1 cellular context compared by ENCODE assay signal in the genomic region with DNA sequence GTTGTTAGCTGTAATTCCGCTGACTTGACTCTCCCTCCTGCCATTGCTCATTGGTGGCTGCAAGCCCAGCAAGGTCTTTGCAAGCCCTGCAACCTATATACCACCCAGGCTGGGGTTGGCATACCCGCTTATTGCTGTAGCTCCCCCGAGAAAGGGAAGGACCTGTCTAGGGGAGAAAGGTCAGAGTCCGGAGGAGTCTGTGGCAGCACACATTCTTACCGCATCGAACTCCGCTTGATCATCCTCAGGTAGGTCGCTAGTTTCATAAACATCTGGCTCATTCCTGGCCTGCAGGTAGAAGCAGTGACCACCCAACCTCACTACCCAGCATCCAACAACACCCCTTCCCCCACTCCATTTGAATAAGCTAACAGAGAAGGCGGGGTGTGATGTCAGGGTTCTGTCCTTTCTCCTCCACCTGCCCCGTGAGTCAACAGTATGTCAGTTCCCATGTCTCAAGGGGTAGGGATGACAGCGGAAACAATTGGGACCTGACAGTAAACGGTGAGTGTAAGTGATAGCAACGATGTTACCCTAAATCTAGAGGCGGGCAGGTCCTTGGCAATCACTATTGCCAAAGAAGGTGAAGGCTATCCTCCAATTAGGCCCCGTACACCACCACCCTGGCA.
TF ChIP-seq lines count a peak whose summit lies in the region.

No MANE protein-coding gene starts in this region.

TF ChIP-seq in HepG2, 621 proteins besides CTCF, POLR2A, EP300 and RAD21:
- TF ChIP-seq, protein P1, sequence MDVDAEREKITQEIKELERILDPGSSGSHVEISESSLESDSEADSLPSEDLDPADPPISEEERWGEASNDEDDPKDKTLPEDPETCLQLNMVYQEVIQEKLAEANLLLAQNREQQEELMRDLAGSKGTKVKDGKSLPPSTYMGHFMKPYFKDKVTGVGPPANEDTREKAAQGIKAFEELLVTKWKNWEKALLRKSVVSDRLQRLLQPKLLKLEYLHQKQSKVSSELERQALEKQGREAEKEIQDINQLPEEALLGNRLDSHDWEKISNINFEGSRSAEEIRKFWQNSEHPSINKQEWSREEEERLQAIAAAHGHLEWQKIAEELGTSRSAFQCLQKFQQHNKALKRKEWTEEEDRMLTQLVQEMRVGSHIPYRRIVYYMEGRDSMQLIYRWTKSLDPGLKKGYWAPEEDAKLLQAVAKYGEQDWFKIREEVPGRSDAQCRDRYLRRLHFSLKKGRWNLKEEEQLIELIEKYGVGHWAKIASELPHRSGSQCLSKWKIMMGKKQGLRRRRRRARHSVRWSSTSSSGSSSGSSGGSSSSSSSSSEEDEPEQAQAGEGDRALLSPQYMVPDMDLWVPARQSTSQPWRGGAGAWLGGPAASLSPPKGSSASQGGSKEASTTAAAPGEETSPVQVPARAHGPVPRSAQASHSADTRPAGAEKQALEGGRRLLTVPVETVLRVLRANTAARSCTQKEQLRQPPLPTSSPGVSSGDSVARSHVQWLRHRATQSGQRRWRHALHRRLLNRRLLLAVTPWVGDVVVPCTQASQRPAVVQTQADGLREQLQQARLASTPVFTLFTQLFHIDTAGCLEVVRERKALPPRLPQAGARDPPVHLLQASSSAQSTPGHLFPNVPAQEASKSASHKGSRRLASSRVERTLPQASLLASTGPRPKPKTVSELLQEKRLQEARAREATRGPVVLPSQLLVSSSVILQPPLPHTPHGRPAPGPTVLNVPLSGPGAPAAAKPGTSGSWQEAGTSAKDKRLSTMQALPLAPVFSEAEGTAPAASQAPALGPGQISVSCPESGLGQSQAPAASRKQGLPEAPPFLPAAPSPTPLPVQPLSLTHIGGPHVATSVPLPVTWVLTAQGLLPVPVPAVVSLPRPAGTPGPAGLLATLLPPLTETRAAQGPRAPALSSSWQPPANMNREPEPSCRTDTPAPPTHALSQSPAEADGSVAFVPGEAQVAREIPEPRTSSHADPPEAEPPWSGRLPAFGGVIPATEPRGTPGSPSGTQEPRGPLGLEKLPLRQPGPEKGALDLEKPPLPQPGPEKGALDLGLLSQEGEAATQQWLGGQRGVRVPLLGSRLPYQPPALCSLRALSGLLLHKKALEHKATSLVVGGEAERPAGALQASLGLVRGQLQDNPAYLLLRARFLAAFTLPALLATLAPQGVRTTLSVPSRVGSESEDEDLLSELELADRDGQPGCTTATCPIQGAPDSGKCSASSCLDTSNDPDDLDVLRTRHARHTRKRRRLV (CRISPR knock-in tag; IDR thresholded peaks at IDR 0.05) = peak; percentile 41; the same call in 1 of the 2 replicates
- TF ChIP-seq ZSCAN9 (CRISPR knock-in tag; IDR thresholded peaks at IDR 0.05; ENCODE audit: borderline replicate concordance) (0 out of 2 replicates have a peak, but pooled peaks have one; percentile 10), MYC (CRISPR knock-in tag; IDR thresholded peaks at IDR 0.05; ENCODE audit: borderline replicate concordance) (0 out of 2 replicates have a peak, but pooled peaks have one; percentile 20), SAP130 (CRISPR knock-in tag; IDR thresholded peaks at IDR 0.05; ENCODE audit: low read depth) (peak; percentile 68), SETDB1 (CRISPR knock-in tag; IDR thresholded peaks at IDR 0.05; ENCODE audit: borderline replicate concordance) (no peak), FOXA1 (IDR thresholded peaks at IDR 0.05) (no peak), FOXA1 (CRISPR knock-in tag; IDR thresholded peaks at IDR 0.05) (peak; percentile 41; the same call in 1 of the 2 replicates), ZNF143 (CRISPR knock-in tag; IDR thresholded peaks at IDR 0.05) (peak; percentile 33; the same call in 1 of the 2 replicates), FOXA3 (CRISPR knock-in tag; IDR thresholded peaks at IDR 0.05) (peak; percentile 35; the same call in 1 of the 2 replicates), U2AF2 (IDR thresholded peaks at IDR 0.05; ENCODE audit: low read depth, low read length) (0 out of 2 replicates have a peak, but pooled peaks have one; percentile 29), TEAD3 (CRISPR knock-in tag; optimal IDR thresholded peaks at IDR 0.05; ENCODE audit: borderline replicate concordance) (peak; percentile 28), TGIF2 (CRISPR knock-in tag; IDR thresholded peaks at IDR 0.05) (peak; percentile 40; the same call in 1 of the 2 replicates), ZBTB38 (CRISPR knock-in tag; IDR thresholded peaks at IDR 0.05) (0 out of 2 replicates have a peak, but pooled peaks have one; percentile 19), SALL2 (CRISPR knock-in tag; IDR thresholded peaks at IDR 0.05) (0 out of 2 replicates have a peak, but pooled peaks have one; percentile 33), ZNF629 (CRISPR knock-in tag; conservative IDR thresholded peaks at IDR 0.05) (no peak), FOSL2 (CRISPR knock-in tag; IDR thresholded peaks at IDR 0.05) (peak; percentile 39; the same call in 1 of the 2 replicates), SIN3A (IDR thresholded peaks at IDR 0.05; ENCODE audit: borderline replicate concordance, low read depth, low read length) (0 out of 2 replicates have a peak, but pooled peaks have one; percentile 50), ZSCAN25 (CRISPR knock-in tag; IDR thresholded peaks at IDR 0.05) (no peak), ZNF350 (CRISPR knock-in tag; IDR thresholded peaks at IDR 0.05; ENCODE audit: borderline replicate concordance, low read depth) (peak; percentile 15; the same call in 1 of the 2 replicates), ZNF484 (CRISPR knock-in tag; IDR thresholded peaks at IDR 0.05; ENCODE audit: borderline replicate concordance, low read depth) (no peak), NR2C2 (CRISPR knock-in tag; IDR thresholded peaks at IDR 0.05; ENCODE audit: borderline replicate concordance) (no peak), ETV6 (CRISPR knock-in tag; conservative IDR thresholded peaks at IDR 0.05) (no peak), CREB1 (IDR thresholded peaks at IDR 0.05) (0 out of 2 replicates have a peak, but pooled peaks have one; percentile 12), CREB1 (CRISPR knock-in tag; IDR thresholded peaks at IDR 0.05) (no peak), SRSF1 (optimal IDR thresholded peaks at IDR 0.05; ENCODE audit: low read depth, low read length) (no peak)
- TF ChIP-seq, protein P2, sequence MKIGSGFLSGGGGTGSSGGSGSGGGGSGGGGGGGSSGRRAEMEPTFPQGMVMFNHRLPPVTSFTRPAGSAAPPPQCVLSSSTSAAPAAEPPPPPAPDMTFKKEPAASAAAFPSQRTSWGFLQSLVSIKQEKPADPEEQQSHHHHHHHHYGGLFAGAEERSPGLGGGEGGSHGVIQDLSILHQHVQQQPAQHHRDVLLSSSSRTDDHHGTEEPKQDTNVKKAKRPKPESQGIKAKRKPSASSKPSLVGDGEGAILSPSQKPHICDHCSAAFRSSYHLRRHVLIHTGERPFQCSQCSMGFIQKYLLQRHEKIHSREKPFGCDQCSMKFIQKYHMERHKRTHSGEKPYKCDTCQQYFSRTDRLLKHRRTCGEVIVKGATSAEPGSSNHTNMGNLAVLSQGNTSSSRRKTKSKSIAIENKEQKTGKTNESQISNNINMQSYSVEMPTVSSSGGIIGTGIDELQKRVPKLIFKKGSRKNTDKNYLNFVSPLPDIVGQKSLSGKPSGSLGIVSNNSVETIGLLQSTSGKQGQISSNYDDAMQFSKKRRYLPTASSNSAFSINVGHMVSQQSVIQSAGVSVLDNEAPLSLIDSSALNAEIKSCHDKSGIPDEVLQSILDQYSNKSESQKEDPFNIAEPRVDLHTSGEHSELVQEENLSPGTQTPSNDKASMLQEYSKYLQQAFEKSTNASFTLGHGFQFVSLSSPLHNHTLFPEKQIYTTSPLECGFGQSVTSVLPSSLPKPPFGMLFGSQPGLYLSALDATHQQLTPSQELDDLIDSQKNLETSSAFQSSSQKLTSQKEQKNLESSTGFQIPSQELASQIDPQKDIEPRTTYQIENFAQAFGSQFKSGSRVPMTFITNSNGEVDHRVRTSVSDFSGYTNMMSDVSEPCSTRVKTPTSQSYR (CRISPR knock-in tag; IDR thresholded peaks at IDR 0.05; ENCODE audit: borderline replicate concordance) = peak; percentile 84
- TF ChIP-seq, protein P3, sequence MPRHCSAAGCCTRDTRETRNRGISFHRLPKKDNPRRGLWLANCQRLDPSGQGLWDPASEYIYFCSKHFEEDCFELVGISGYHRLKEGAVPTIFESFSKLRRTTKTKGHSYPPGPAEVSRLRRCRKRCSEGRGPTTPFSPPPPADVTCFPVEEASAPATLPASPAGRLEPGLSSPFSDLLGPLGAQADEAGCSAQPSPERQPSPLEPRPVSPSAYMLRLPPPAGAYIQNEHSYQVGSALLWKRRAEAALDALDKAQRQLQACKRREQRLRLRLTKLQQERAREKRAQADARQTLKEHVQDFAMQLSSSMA (CRISPR knock-in tag; IDR thresholded peaks at IDR 0.05) = 0 out of 2 replicates have a peak, but pooled peaks have one; percentile 20
- TF ChIP-seq, protein P4, sequence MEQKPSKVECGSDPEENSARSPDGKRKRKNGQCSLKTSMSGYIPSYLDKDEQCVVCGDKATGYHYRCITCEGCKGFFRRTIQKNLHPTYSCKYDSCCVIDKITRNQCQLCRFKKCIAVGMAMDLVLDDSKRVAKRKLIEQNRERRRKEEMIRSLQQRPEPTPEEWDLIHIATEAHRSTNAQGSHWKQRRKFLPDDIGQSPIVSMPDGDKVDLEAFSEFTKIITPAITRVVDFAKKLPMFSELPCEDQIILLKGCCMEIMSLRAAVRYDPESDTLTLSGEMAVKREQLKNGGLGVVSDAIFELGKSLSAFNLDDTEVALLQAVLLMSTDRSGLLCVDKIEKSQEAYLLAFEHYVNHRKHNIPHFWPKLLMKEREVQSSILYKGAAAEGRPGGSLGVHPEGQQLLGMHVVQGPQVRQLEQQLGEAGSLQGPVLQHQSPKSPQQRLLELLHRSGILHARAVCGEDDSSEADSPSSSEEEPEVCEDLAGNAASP (CRISPR knock-in tag; IDR thresholded peaks at IDR 0.05; ENCODE audit: borderline replicate concordance) = no peak
- TF ChIP-seq, protein P5, sequence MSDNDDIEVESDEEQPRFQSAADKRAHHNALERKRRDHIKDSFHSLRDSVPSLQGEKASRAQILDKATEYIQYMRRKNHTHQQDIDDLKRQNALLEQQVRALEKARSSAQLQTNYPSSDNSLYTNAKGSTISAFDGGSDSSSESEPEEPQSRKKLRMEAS (IDR thresholded peaks at IDR 0.05) = 0 out of 2 replicates have a peak, but pooled peaks have one; percentile 15
- TF ChIP-seq, protein P6, sequence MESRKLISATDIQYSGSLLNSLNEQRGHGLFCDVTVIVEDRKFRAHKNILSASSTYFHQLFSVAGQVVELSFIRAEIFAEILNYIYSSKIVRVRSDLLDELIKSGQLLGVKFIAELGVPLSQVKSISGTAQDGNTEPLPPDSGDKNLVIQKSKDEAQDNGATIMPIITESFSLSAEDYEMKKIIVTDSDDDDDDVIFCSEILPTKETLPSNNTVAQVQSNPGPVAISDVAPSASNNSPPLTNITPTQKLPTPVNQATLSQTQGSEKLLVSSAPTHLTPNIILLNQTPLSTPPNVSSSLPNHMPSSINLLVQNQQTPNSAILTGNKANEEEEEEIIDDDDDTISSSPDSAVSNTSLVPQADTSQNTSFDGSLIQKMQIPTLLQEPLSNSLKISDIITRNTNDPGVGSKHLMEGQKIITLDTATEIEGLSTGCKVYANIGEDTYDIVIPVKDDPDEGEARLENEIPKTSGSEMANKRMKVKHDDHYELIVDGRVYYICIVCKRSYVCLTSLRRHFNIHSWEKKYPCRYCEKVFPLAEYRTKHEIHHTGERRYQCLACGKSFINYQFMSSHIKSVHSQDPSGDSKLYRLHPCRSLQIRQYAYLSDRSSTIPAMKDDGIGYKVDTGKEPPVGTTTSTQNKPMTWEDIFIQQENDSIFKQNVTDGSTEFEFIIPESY (CRISPR knock-in tag; IDR thresholded peaks at IDR 0.05) = peak; percentile 64
- TF ChIP-seq, protein P7, sequence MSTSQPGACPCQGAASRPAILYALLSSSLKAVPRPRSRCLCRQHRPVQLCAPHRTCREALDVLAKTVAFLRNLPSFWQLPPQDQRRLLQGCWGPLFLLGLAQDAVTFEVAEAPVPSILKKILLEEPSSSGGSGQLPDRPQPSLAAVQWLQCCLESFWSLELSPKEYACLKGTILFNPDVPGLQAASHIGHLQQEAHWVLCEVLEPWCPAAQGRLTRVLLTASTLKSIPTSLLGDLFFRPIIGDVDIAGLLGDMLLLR (CRISPR knock-in tag; IDR thresholded peaks at IDR 0.05) = 0 out of 2 replicates have a peak, but pooled peaks have one; percentile 41
